In genomic region chr2:68195096-68195495, GRCh38 we compare ENCODE assay signal across 19 cellular contexts. TPM values are rescaled to one million over a fixed set of nuclear protein-coding genes. Genes with fewer than 3 reads are reported as not detected.
A peak's percentile ranks its signal among the peaks of the same experiment; 100 is the strongest.
DNase-seq lines count a peak whose midpoint lies in the region; TF ChIP-seq lines count a peak whose summit lies in the region.
"Had no signal": no experiment of that assay in that cellular context is flagged by ENCODE, and none has a peak within 500 bp of the region (broad histone marks: within the 10 kb centered on the region; RNA-seq: fewer than 3 reads in every experiment).

No MANE protein-coding gene starts in this region.

- intact Hi-C loops in CD14-positive monocyte (cut with micrococcal nuclease) = loop anchor here (5.0 to 10.0 kb wide), 3 partner anchors 57 to 240 kb away; partner anchors contain the start of gene PPP3R1 (in 1 of the 2)

- no peak for DNase-seq in CD14-positive monocyte (ENCODE audit: low spot score)
- no peak for DNase-seq in HFFc6
- DNase-seq in chondrocyte (ENCODE audit: low spot score) = no peak
- DNase-seq in T-helper 9 cell = no peak
- no peak for DNase-seq in T1000 (lab: John Stamatoyannopoulos, UW)
- DNase-seq in activated CD4-positive, CD25-positive, alpha-beta regulatory T cell (lab: John Stamatoyannopoulos, UW) = no peak
- DNase-seq in NCI-H2081 treated with DMSO at 0.1 percent for 48 hours (lab: John Stamatoyannopoulos, UW) = no peak
- DNase-seq: activated B cell treated with CpG ODN at 0.5 μM for 24 hours; activated CD8-positive, alpha-beta T cell treated with anti-CD3 and anti-CD28 coated beads, Interleukin-2, amount 10 ng/mL, durations not matched to agents 7 days and 5 days; activated naive CD8-positive, alpha-beta T cell treated with anti-CD3 and anti-CD28 coated beads, Interleukin-2, amount 50 U/mL, for 24 hours; activated T-cell treated with anti-CD3 and anti-CD28 coated beads, Interleukin-2, amount 50 U/mL, for 48 hours; DMS153; effector memory CD4-positive, alpha-beta T cell; islet precursor cell; naive thymus-derived CD8-positive, alpha-beta T cell; NCI-H1694 treated with DMSO at 0.1 percent for 48 hours; NCI-H345; stimulated activated CD4-positive, alpha-beta T cell treated with anti-CD3 and anti-CD28 coated beads, Interleukin-4, amount 100 ng/mL, for 4 hours had no signal

- H3K36me3 Mint-ChIP-seq in CD14-positive monocyte (no peaks in the 10 kb centered on the region), HFFc6 (ENCODE audit: low read depth) (no peaks in the 10 kb centered on the region), chondrocyte (ENCODE audit: low read depth) (no peaks in the 10 kb centered on the region), nephron (ENCODE audit: low read depth) (no peaks in the 10 kb centered on the region)
- H3K36me3 Mint-ChIP-seq: naive thymus-derived CD8-positive, alpha-beta T cell had no signal

- H3K27ac Mint-ChIP-seq in CD14-positive monocyte (peak overlapping the region in 5 of 7 donors; percentile 1 to 76 (median 21)), HFFc6 (peak overlapping the region; percentile 10; the same call in 1 of the 2 replicates), chondrocyte (ENCODE audit: unreplicated experiment) (peak overlapping the region; percentile 56), nephron (peak overlapping the region; percentile 49 to 74 (median 60))
- H3K27ac Mint-ChIP-seq: activated CD8-positive, alpha-beta T cell treated with anti-CD3 and anti-CD28 coated beads, Interleukin-2, amount 10 ng/mL, durations not matched to agents 7 days and 5 days; activated naive CD8-positive, alpha-beta T cell treated with anti-CD3 and anti-CD28 coated beads, Interleukin-2, amount 50 U/mL, for 24 hours had no signal

- H3K27me3 Mint-ChIP-seq in CD14-positive monocyte (ENCODE audit: low read depth in 3 of 3) = no peaks in the 10 kb centered on the region
- H3K27me3 Mint-ChIP-seq in HFFc6 (ENCODE audit: insufficient read depth) = no peaks in the 10 kb centered on the region
- no peaks in the 10 kb centered on the region for H3K27me3 Mint-ChIP-seq in chondrocyte (ENCODE audit: low read depth)
- H3K27me3 Mint-ChIP-seq in nephron (ENCODE audit: low read depth) = no peaks in the 10 kb centered on the region
- H3K27me3 Mint-ChIP-seq: activated B cell treated with CpG ODN at 0.5 μM for 24 hours; activated naive CD8-positive, alpha-beta T cell treated with anti-CD3 and anti-CD28 coated beads, Interleukin-2, amount 50 U/mL, for 24 hours; naive thymus-derived CD8-positive, alpha-beta T cell had no signal

- peaks cover 33% of the 10 kb centered on the region for H3K4me1 Mint-ChIP-seq in CD14-positive monocyte
- H3K4me1 Mint-ChIP-seq in HFFc6 (ENCODE audit: low read depth) = peaks cover 60% of the 10 kb centered on the region
- peaks cover 47% of the 10 kb centered on the region for H3K4me1 Mint-ChIP-seq in chondrocyte (ENCODE audit: low read depth)
- H3K4me1 Mint-ChIP-seq in nephron = peaks cover 37% of the 10 kb centered on the region

- H3K4me3 Mint-ChIP-seq in CD14-positive monocyte (no peak overlapping the region), HFFc6 (no peak overlapping the region), chondrocyte (ENCODE audit: unreplicated experiment) (no peak overlapping the region), nephron (no peak overlapping the region)
- H3K4me3 Mint-ChIP-seq: activated B cell treated with CpG ODN at 0.5 μM for 24 hours; activated CD8-positive, alpha-beta T cell treated with anti-CD3 and anti-CD28 coated beads, Interleukin-2, amount 10 ng/mL, durations not matched to agents 7 days and 5 days; activated naive CD8-positive, alpha-beta T cell treated with anti-CD3 and anti-CD28 coated beads, Interleukin-2, amount 50 U/mL, for 24 hours; naive thymus-derived CD8-positive, alpha-beta T cell had no signal

- TF ChIP-seq CTCF in CD14-positive monocyte (IDR thresholded peaks at IDR 0.05) (no peak), HFFc6 (IDR thresholded peaks at IDR 0.05) (no peak), chondrocyte (IDR thresholded peaks at IDR 0.05) (no peak), nephron (IDR thresholded peaks at IDR 0.05; ENCODE audit: unreplicated experiment in 3 of 3) (no peak)

- H3K9me3 Mint-ChIP-seq in CD14-positive monocyte (no peaks in the 10 kb centered on the region), HFFc6 (no peaks in the 10 kb centered on the region), chondrocyte (ENCODE audit: low read depth) (no peaks in the 10 kb centered on the region), nephron (no peaks in the 10 kb centered on the region)
- H3K9me3 Mint-ChIP-seq: activated B cell treated with CpG ODN at 0.5 μM for 24 hours; activated naive CD8-positive, alpha-beta T cell treated with anti-CD3 and anti-CD28 coated beads, Interleukin-2, amount 50 U/mL, for 24 hours; naive thymus-derived CD8-positive, alpha-beta T cell had no signal

RNA-seq across cellular contexts. Expression of gene PNO1, which starts 37.4 kb away (rescaled TPM):
- polyA plus RNA-seq in CD14-positive monocyte = 10 to 100 TPM; 10.8 to 14.0 TPM
- 10 to 100 TPM; 18.3 to 26.0 (median 20.4) TPM for total RNA-seq in HFFc6 (2021; fragmentation: NEBNext Ultra II Directional; extraction: Animal tissue kit (Norgen Biotek cat#: 25700))
- 11.5 to 20.7 TPM (median 12.0 TPM) in 3 replicates for total RNA-seq in chondrocyte

RNA-seq across cellular contexts. Expression of gene PPP3R1, which starts 57.2 kb away (rescaled TPM):
- 10 to 100 TPM in 1 of 2 donors, 1 to 10 TPM in 1; 8.7 to 10.7 TPM for polyA plus RNA-seq in CD14-positive monocyte
- 10 to 100 TPM; 60.0 to 67.0 (median 63.0) TPM for total RNA-seq in HFFc6 (2021; fragmentation: NEBNext Ultra II Directional; extraction: Animal tissue kit (Norgen Biotek cat#: 25700))
- total RNA-seq in chondrocyte = 56.2 to 72.3 TPM (median 70.8 TPM) in 3 replicates

Comparison
In these comparisons a context has a peak if more than half of its experiments do, and no peak if none do; other contexts are left out.
1. H3K27ac Mint-ChIP-seq: peak in every context shown above with its lines; median percentile 60 in nephron; 56 in chondrocyte; 21 in CD14-positive monocyte; 10 in HFFc6.